Comparison of ENCODE assay signal across 1 cellular context in the genomic region with DNA sequence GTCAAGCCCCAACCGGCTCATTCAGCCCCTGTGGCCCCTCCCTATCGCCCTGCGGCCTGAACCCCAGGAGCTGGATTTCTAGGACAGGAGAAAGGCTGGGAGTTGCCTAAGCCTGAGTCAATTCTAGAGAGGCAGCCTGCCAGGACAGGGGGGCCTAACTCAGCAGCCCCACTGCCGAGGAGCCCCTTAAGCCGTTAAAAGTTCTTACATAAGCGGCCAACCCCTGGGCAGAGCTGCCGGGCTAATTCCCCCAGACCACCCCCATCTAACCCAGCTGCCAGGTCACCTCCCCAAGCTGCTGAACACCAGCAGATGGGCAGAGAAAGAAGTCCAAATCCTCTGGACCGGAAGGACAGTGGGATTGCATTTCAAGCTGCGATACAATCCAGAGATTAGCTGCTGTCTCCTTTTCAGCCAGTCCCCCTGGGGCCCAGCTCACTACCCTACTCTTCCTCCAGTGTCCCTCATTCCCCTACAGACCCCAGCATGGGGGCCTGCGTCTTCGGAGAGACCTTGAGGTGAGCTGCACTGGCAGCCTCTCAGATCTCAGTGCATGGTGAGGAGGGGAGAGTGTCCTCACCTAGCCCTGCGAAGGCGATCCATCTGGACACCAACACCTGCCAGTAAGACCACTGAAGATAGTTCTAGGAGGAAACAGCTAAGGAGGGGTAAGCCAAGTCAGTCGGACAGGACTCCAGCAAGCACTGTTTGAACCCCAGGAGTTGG.
TF ChIP-seq lines count a peak whose summit lies in the region.

No MANE protein-coding gene starts in this region.

TF ChIP-seq in IMR-90, 13 proteins besides CTCF, POLR2A, EP300 and RAD21:
- no peak for TF ChIP-seq RCOR1 (IDR thresholded peaks at IDR 0.05; ENCODE audit: insufficient replicate concordance, low read length)
- TF ChIP-seq CEBPB (IDR thresholded peaks at IDR 0.05; ENCODE audit: low read depth, low read length) = peak; percentile 9; the same call in 1 of the 2 replicates
